21 cellular contexts compared by ENCODE assay signal in the genomic region with DNA sequence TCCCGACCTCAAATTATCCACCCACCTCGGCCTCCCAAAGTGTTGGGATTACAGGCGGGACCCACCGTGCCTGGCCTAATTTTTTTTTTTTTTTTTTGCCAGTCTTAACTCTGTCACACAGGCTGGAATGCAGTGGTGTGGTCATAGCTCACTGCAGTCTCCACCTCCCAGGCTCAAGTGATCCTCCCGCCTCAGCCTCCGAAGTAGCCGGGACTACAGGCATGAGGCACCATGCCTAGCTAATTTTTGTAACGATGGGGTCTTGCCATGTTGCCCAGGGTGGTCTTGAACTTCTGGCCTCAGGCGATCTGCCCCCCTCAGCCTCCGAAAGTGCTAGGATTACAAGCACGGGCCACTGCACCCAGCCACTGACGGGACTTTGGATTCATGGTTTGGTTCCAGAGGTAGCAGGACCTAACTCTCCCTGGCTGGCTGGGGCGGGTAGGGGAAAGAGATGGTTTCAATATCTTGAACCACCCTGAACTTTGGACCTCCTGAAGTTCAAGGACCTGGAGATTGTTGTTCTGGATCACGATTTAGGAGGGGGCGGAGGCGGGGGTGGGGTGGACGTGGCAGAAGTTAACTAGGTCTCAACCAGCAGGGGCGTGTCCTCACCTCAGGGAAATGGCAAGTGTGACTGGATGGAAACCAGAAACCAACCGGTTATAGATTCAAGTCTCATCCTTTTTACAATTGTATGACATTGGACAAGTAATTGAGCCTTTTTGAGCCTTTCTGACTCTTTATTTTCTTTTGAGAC. TPM values are rescaled to one million over a fixed set of nuclear protein-coding genes. Genes with fewer than 3 reads are reported as not detected.
A peak's percentile ranks its signal among the peaks of the same experiment; 100 is the strongest.
DNase-seq lines count a peak whose midpoint lies in the region; ATAC-seq, FAIRE-seq and TF ChIP-seq lines count a peak whose summit lies in the region.
"Had no signal": no experiment of that assay in that cellular context is flagged by ENCODE, and none has a peak within 500 bp of the region (broad histone marks: within the 10 kb centered on the region; RNA-seq: fewer than 3 reads in every experiment).

No MANE protein-coding gene starts in this region.

- 86% methylated on average over 17 of the region's 19 CpGs; no CpG with 5 or more reads in 1 of the 2 experiments for WGBS in H1 (ENCODE audit: extremely low coverage in 1 of 2, insufficient coverage in 1 of 2, insufficient read length in 1 of 2, insufficient replicate concordance in 2 of 2, low coverage in 1 of 2, low lambda C conversion rate in 2 of 2, missing lambda C conversion rate in 1 of 2), 2 experiments
- no CpG with 5 or more reads among the region's 19 CpGs for WGBS in neuronal stem cell (ENCODE audit: extremely low coverage in 2 of 2, insufficient read length in 2 of 2, insufficient replicate concordance in 1 of 2), 2 donors

- H2BK20ac ChIP-seq in H1 (ENCODE audit: low read length): no peak overlapping the region

- H3K56ac ChIP-seq in H1 (replicated peaks; ENCODE audit: insufficient read length, low read depth, low read length): no peak overlapping the region

- TF ChIP-seq POLR2A in Peyer's patch (IDR thresholded peaks at IDR 0.05) (peak; percentile 14 to 63), H1 (IDR thresholded peaks at IDR 0.05; ENCODE audit: control extremely low read depth in 1 of 2, low read depth in 2 of 2, low read length in 2 of 2) (no peak)

- 0 out of 2 replicates have a peak overlapping the region, but pooled peaks have one; percentile 5 for H2BK15ac ChIP-seq in H1 (ENCODE audit: low read length)
- no peak overlapping the region for H2BK15ac ChIP-seq in neuronal stem cell (ENCODE audit: low read length)

- H3K23ac ChIP-seq in H1 (ENCODE audit: insufficient read length) (no peak overlapping the region), neuronal stem cell (ENCODE audit: low read depth, low read length, poor library complexity) (no peak overlapping the region)

- POLR2A ChIA-PET in H1 (lab: Charles Lee; ENCODE audit: partially characterized antibody): interaction anchor here (0.6 to 1.6 kb wide), 5 partner anchors 9 to 1168 kb away, joined by 3 to 5 read pairs (median 4); no protein-coding TSS in a partner anchor

- CTCF ChIA-PET in activated CD8-positive, alpha-beta memory T cell treated with anti-CD3 and anti-CD28 coated beads, Interleukin-2, amount 10 ng/mL, durations not matched to agents 7 days and 5 days (lab: Charles Lee): interaction anchor here (1.1 to 1.6 kb wide), 3 partner anchors 10 to 88 kb away, joined by 3 to 6 read pairs (median 3); no protein-coding TSS in a partner anchor
- CTCF ChIA-PET in H1 (lab: Charles Lee; ENCODE audit: partially characterized antibody): interaction anchor here (0.6 to 1.3 kb wide), 2 partner anchors 57 to 87 kb away, joined by 4 read pairs; no protein-coding TSS in a partner anchor

- no peak for TF ChIP-seq RAD21 in H1 (IDR thresholded peaks at IDR 0.05 in 1 of 2, conservative IDR thresholded peaks at IDR 0.05 in 1 of 2; ENCODE audit: low read depth in 2 of 2, low read length in 2 of 2)

- TF ChIP-seq EP300 in H1 (IDR thresholded peaks at IDR 0.05; ENCODE audit: borderline replicate concordance in 1 of 2, low read depth in 2 of 2, low read length in 2 of 2): no peak

- H3K36me3 ChIP-seq in Peyer's patch: no peaks in the 10 kb centered on the region
- H3K36me3 ChIP-seq in H1 (ENCODE audit: control insufficient read depth in 2 of 4, insufficient read depth in 4 of 4, low read length in 3 of 4): no peaks in the 10 kb centered on the region
- H3K36me3 ChIP-seq in neuronal stem cell (replicated peaks in 1 of 2; ENCODE audit: control insufficient read depth in 2 of 2, insufficient read depth in 2 of 2, low read length in 2 of 2): no peaks in the 10 kb centered on the region
- H3K36me3 ChIP-seq: HAP-1, left lung, uterus had no signal

- H3K27me3 ChIP-seq in Peyer's patch (no peaks in the 10 kb centered on the region), H1 (replicated peaks in 1 of 4; ENCODE audit: control insufficient read depth in 3 of 4, extremely low read depth in 1 of 4, insufficient read depth in 3 of 4, low read length in 3 of 4) (no peaks in the 10 kb centered on the region), neuronal stem cell (ENCODE audit: control insufficient read depth in 3 of 3, insufficient read depth in 3 of 3, low read depth in 1 of 3, low read length in 3 of 3) (no peaks in the 10 kb centered on the region)
- H3K27me3 ChIP-seq: left lung, uterus had no signal

- no peak overlapping the region for H3K14ac ChIP-seq in H1 (ENCODE audit: insufficient read length)
- no peak overlapping the region for H3K14ac ChIP-seq in neuronal stem cell (ENCODE audit: low read length)

- TF ChIP-seq CTCF in Peyer's patch (IDR thresholded peaks at IDR 0.05) (peak in 3 of 6 experiments; percentile 3 to 20 (median 13)), H1 (IDR thresholded peaks at IDR 0.05; ENCODE audit: control extremely low read depth in 1 of 3, insufficient read depth in 1 of 3, low read depth in 1 of 3, low read length in 3 of 3) (peak in 1 of 3 experiments; percentile 8; a peak in 1 of 4 replicates), GM20000 (IDR thresholded peaks at IDR 0.05; ENCODE audit: extremely low read depth, missing control alignments) (no peak)

- no peaks in the 10 kb centered on the region for H3K27me3 Mint-ChIP-seq in activated CD8-positive, alpha-beta memory T cell treated with anti-CD3 and anti-CD28 coated beads, Interleukin-2, amount 10 ng/mL, durations not matched to agents 7 days and 5 days
- H3K27me3 Mint-ChIP-seq: CD4-positive, CD25-positive, alpha-beta regulatory T cell had no signal

- H3K4me3 ChIP-seq in Peyer's patch: peak overlapping the region in 1 of 4 donors; percentile 27
- no peak overlapping the region for H3K4me3 ChIP-seq in H1 (ENCODE audit: extremely low read depth in 1 of 4, insufficient read depth in 2 of 4, low read depth in 3 of 4, low read length in 4 of 4)
- H3K4me3 ChIP-seq in neuronal stem cell (ENCODE audit: low read length in 2 of 2): no peak overlapping the region
- H3K4me3 ChIP-seq: HAP-1, left lung, uterus had no signal

- no peak overlapping the region for H3K9ac ChIP-seq in H1 (replicated peaks in 1 of 4; ENCODE audit: extremely low read depth in 1 of 4, low read depth in 3 of 4, low read length in 3 of 4)
- no peak overlapping the region for H3K9ac ChIP-seq in neuronal stem cell (ENCODE audit: low read depth, low read length, poor library complexity)
- H3K9ac ChIP-seq: SK-N-SH had no signal

- H3K27ac ChIP-seq in Peyer's patch: peak overlapping the region in 3 of 4 donors; percentile 46 to 92 (median 85)
- H3K27ac ChIP-seq in H1 (ENCODE audit: low read depth, low read length): no peak overlapping the region
- H3K27ac ChIP-seq in neuronal stem cell (replicated peaks; ENCODE audit: low read length): no peak overlapping the region
- H3K27ac ChIP-seq: left lung, uterus had no signal

- H3K27ac Mint-ChIP-seq in activated CD8-positive, alpha-beta memory T cell treated with anti-CD3 and anti-CD28 coated beads, Interleukin-2, amount 10 ng/mL, durations not matched to agents 7 days and 5 days: peak overlapping the region; percentile 32

- H3K36me3 Mint-ChIP-seq in activated CD8-positive, alpha-beta memory T cell treated with anti-CD3 and anti-CD28 coated beads, Interleukin-2, amount 10 ng/mL, durations not matched to agents 7 days and 5 days: no peaks in the 10 kb centered on the region
- H3K36me3 Mint-ChIP-seq: CD4-positive, CD25-positive, alpha-beta regulatory T cell had no signal

- H4K20me1 ChIP-seq in H1 (replicated peaks in 1 of 2; ENCODE audit: control insufficient read depth in 1 of 2, insufficient read depth in 2 of 2, low read length in 2 of 2): no peaks in the 10 kb centered on the region

- H4K8ac ChIP-seq in H1 (ENCODE audit: extremely low read depth, insufficient read depth, low read length) (no peak overlapping the region), neuronal stem cell (ENCODE audit: low read depth, low read length) (no peak overlapping the region)

- H2AFZ ChIP-seq in H1 (ENCODE audit: low read length): no peak overlapping the region
- no peak overlapping the region for H2AFZ ChIP-seq in neuronal stem cell (ENCODE audit: low read length)

- H3K4me1 ChIP-seq in Peyer's patch (peaks cover 0 to 19% (median 0%) of the 10 kb centered on the region in 4 donors), H1 (replicated peaks in 1 of 4; ENCODE audit: control insufficient read depth in 3 of 4, insufficient read depth in 4 of 4, low read length in 3 of 4) (no peaks in the 10 kb centered on the region; a peak in 2 of 7 replicates), neuronal stem cell (ENCODE audit: control insufficient read depth in 2 of 2, insufficient read depth in 1 of 2, low read depth in 1 of 2, low read length in 2 of 2) (no peaks in the 10 kb centered on the region)
- H3K4me1 ChIP-seq: HAP-1, uterus had no signal

- H3K9me3 ChIP-seq in Peyer's patch (no peaks in the 10 kb centered on the region), H1 (ENCODE audit: insufficient read depth in 2 of 2, low read depth in 1 of 2, low read length in 1 of 2) (no peaks in the 10 kb centered on the region; a peak in 1 of 4 replicates), neuronal stem cell (replicated peaks in 1 of 2; ENCODE audit: control insufficient read depth in 2 of 2, insufficient read depth in 1 of 2, low read depth in 1 of 2, low read length in 2 of 2) (no peaks in the 10 kb centered on the region)
- H3K9me3 ChIP-seq: HAP-1, left lung, SK-N-SH, uterus had no signal

- H4K91ac ChIP-seq in H1 (replicated peaks; ENCODE audit: insufficient read length, low read length): no peak overlapping the region
- no peak overlapping the region for H4K91ac ChIP-seq in neuronal stem cell (ENCODE audit: low read depth, low read length, poor library complexity)

- H3K4me2 ChIP-seq in H1 (ENCODE audit: insufficient read depth in 1 of 2, low read depth in 2 of 2, low read length in 2 of 2): no peak overlapping the region
- H3K4me2 ChIP-seq in neuronal stem cell (ENCODE audit: insufficient read depth, low read length, poor library complexity, severe bottlenecking): no peak overlapping the region
- H3K4me2 ChIP-seq: SK-N-SH had no signal

- no peak overlapping the region for H3K4me3 Mint-ChIP-seq in activated CD8-positive, alpha-beta memory T cell treated with anti-CD3 and anti-CD28 coated beads, Interleukin-2, amount 10 ng/mL, durations not matched to agents 7 days and 5 days

- peaks cover 31% of the 10 kb centered on the region for H3K4me1 Mint-ChIP-seq in activated CD8-positive, alpha-beta memory T cell treated with anti-CD3 and anti-CD28 coated beads, Interleukin-2, amount 10 ng/mL, durations not matched to agents 7 days and 5 days

- no peaks in the 10 kb centered on the region for H3K9me3 Mint-ChIP-seq in activated CD8-positive, alpha-beta memory T cell treated with anti-CD3 and anti-CD28 coated beads, Interleukin-2, amount 10 ng/mL, durations not matched to agents 7 days and 5 days (ENCODE audit: low read depth)
- H3K9me3 Mint-ChIP-seq: CD4-positive, CD25-positive, alpha-beta regulatory T cell had no signal

- H3K79me1 ChIP-seq in H1 (ENCODE audit: low read depth, low read length) (no peaks in the 10 kb centered on the region), neuronal stem cell (ENCODE audit: low read depth, low read length) (no peaks in the 10 kb centered on the region)

- H2BK120ac ChIP-seq in H1 (replicated peaks; ENCODE audit: low read depth, low read length) (no peak overlapping the region), neuronal stem cell (ENCODE audit: low read depth, low read length) (no peak overlapping the region)

- no peak overlapping the region for H3K4ac ChIP-seq in H1 (replicated peaks; ENCODE audit: insufficient read length, low read depth, low read length)
- no peak overlapping the region for H3K4ac ChIP-seq in neuronal stem cell (ENCODE audit: low read length)

- FAIRE-seq in H1 (lab: Jason Lieb, UNC): no peak
- FAIRE-seq: astrocyte had no signal

- H2BK5ac ChIP-seq in H1 (ENCODE audit: low read depth, low read length): no peak overlapping the region
- no peak overlapping the region for H2BK5ac ChIP-seq in neuronal stem cell (ENCODE audit: low read length)

- no peaks in the 10 kb centered on the region for H3K79me2 ChIP-seq in H1 (ENCODE audit: control insufficient read depth in 1 of 2, insufficient read depth in 2 of 2, low read length in 2 of 2)

- H3K23me2 ChIP-seq in H1 (ENCODE audit: low read depth, low read length): no peaks in the 10 kb centered on the region

- H4K5ac ChIP-seq in H1 (ENCODE audit: insufficient read length, low read depth, low read length): no peak overlapping the region

- H2BK12ac ChIP-seq in H1 (ENCODE audit: low read depth, low read length) (0 out of 2 replicates have a peak overlapping the region, but pooled peaks have one; percentile 39), neuronal stem cell (ENCODE audit: low read length) (no peak overlapping the region)

- H3K18ac ChIP-seq in H1 (ENCODE audit: extremely low read depth, low read length) (peak overlapping the region; percentile 32; the same call in 1 of the 2 replicates), neuronal stem cell (ENCODE audit: low read length) (no peak overlapping the region)

- no peak overlapping the region for H2AK5ac ChIP-seq in H1 (ENCODE audit: low read depth, low read length)
- H2AK5ac ChIP-seq in neuronal stem cell (ENCODE audit: low read depth, low read length): peak overlapping the region; percentile 84

- no peak for DNase-seq in activated CD8-positive, alpha-beta memory T cell treated with anti-CD3 and anti-CD28 coated beads, Interleukin-2, amount 10 ng/mL, durations not matched to agents 7 days and 5 days
- no peak for DNase-seq in activated CD8-positive, alpha-beta memory T cell treated with anti-CD3 and anti-CD28 coated beads for 24 hours
- DNase-seq in Peyer's patch: peak in 2 of 3 donors; percentile 89
- no peak for DNase-seq in H1 (ENCODE audit: low read depth in 1 of 2, low spot score in 2 of 2)
- DNase-seq in neuronal stem cell (ENCODE audit: low spot score): no peak
- DNase-seq in NCI-H2107 treated with DMSO at 0.1 percent for 48 hours (lab: John Stamatoyannopoulos, UW; ENCODE audit: unreplicated experiment): no peak
- no peak for DNase-seq in GM20000 (ENCODE audit: low spot score)
- DNase-seq: activated effector memory CD4-positive, alpha-beta T cell treated with anti-CD3 and anti-CD28 coated beads, Interleukin-2, amount 50 U/mL, for 16 hours; foreskin fibroblast; hypothalamus; left lung; NCI-H1417; NCI-H2171 treated with DMSO at 0.1 percent for 48 hours; NCI-H82; SK-N-SH; uterus had no signal

- no peak for ATAC-seq in activated CD8-positive, alpha-beta memory T cell treated with anti-CD3 and anti-CD28 coated beads, Interleukin-2, amount 10 ng/mL, durations not matched to agents 7 days and 5 days
- no peak for ATAC-seq in HG02938 (IDR thresholded peaks at IDR 0.05; ENCODE audit: unreplicated experiment)
- ATAC-seq: left lung, Panc1 had no signal

RNA-seq across cellular contexts. Expression of a gene that starts 40.8 kb away (rescaled TPM):
- 100 to 1,000 TPM; 148 to 209 TPM for total RNA-seq in activated CD8-positive, alpha-beta memory T cell treated with anti-CD3 and anti-CD28 coated beads, Interleukin-2, amount 10 ng/mL, durations not matched to agents 7 days and 5 days
- total RNA-seq in Peyer's patch: 100 to 1,000 TPM in 1 of 4 donors, 10 to 100 TPM in 3; 72.2 to 229 (median 85.6) TPM
- 137 and 138 TPM in 2 replicates for total RNA-seq in H1 (2021; fragmentation: NEBNext Ultra II Directional; extraction: Animal tissue kit (Norgen Biotek cat#: 25700))
- 84.5 and 151 TPM in 2 replicates for polyA plus RNA-seq in H1 (2011; rRNA removed)
- polyA plus RNA-seq in H1 (2011; cell fraction: cytosol; rRNA removed): 66.0 TPM
- polyA plus RNA-seq in H1 (2011; cell fraction: nucleus; rRNA removed): 110 TPM
- polyA plus RNA-seq in H1 (2012, experiment 1 of 2): 106 to 120 TPM (median 111 TPM) in 4 replicates
- polyA plus RNA-seq in H1 (2012, experiment 2 of 2): 92.0 TPM
- 105 TPM for polyA plus RNA-seq in H1 (2013, experiment 1 of 2)
- 105 TPM for polyA plus RNA-seq in H1 (2013, experiment 2 of 2)
- 6.0 and 9.9 TPM in 2 replicates for polyA minus RNA-seq in H1 (2011; rRNA and poly(A)+ RNA removed)
- 33.4 TPM for polyA minus RNA-seq in H1 (2011; cell fraction: cytosol; rRNA and poly(A)+ RNA removed)
- polyA minus RNA-seq in H1 (2011; cell fraction: nucleus; rRNA and poly(A)+ RNA removed): 81.9 TPM
- polyA plus RNA-seq in neuronal stem cell (2013, experiment 1 of 2): 64.6 TPM
- 64.5 TPM for polyA plus RNA-seq in neuronal stem cell (2013, experiment 2 of 2)

RNA-seq across cellular contexts. Expression of a gene that starts 40.8 kb away (rescaled TPM):
- total RNA-seq in activated CD8-positive, alpha-beta memory T cell treated with anti-CD3 and anti-CD28 coated beads, Interleukin-2, amount 10 ng/mL, durations not matched to agents 7 days and 5 days: 10 to 100 TPM; 58.6 to 70.1 TPM
- total RNA-seq in Peyer's patch: 100 to 1,000 TPM in 2 of 4 donors, 10 to 100 TPM in 2; 78.1 to 199 (median 107) TPM
- total RNA-seq in H1 (2021; fragmentation: NEBNext Ultra II Directional; extraction: Animal tissue kit (Norgen Biotek cat#: 25700)): 50.8 and 53.0 TPM in 2 replicates
- polyA plus RNA-seq in H1 (2011; rRNA removed): 80.1 and 86.8 TPM in 2 replicates
- 88.9 TPM for polyA plus RNA-seq in H1 (2011; cell fraction: cytosol; rRNA removed)
- polyA plus RNA-seq in H1 (2011; cell fraction: nucleus; rRNA removed): 146 TPM
- polyA plus RNA-seq in H1 (2012, experiment 1 of 2): 58.8 to 94.1 TPM (median 80.2 TPM) in 4 replicates
- 81.1 TPM for polyA plus RNA-seq in H1 (2012, experiment 2 of 2)
- 48.9 TPM for polyA plus RNA-seq in H1 (2013, experiment 1 of 2)
- 49.5 TPM for polyA plus RNA-seq in H1 (2013, experiment 2 of 2)
- 44.8 and 47.0 TPM in 2 replicates for polyA minus RNA-seq in H1 (2011; rRNA and poly(A)+ RNA removed)
- polyA minus RNA-seq in H1 (2011; cell fraction: cytosol; rRNA and poly(A)+ RNA removed): 40.2 TPM
- polyA minus RNA-seq in H1 (2011; cell fraction: nucleus; rRNA and poly(A)+ RNA removed): 36.6 TPM
- polyA plus RNA-seq in neuronal stem cell (2013, experiment 1 of 2): 35.3 TPM
- polyA plus RNA-seq in neuronal stem cell (2013, experiment 2 of 2): 33.1 TPM

Comparison
In these comparisons a context has a peak if more than half of its experiments do, and no peak if none do; other contexts are left out.
1. DNase-seq: peak in Peyer's patch (2 of 3); none in activated CD8-positive, alpha-beta memory T cell treated with anti-CD3 and anti-CD28 coated beads, Interleukin-2, amount 10 ng/mL, durations not matched to agents 7 days and 5 days (single experiment), activated CD8-positive, alpha-beta memory T cell treated with anti-CD3 and anti-CD28 coated beads for 24 hours (single experiment), H1 (0 of 2), neuronal stem cell (single experiment), NCI-H2107 treated with DMSO at 0.1 percent for 48 hours (single experiment) and GM20000 (single experiment).
2. H3K27ac ChIP-seq: peak in Peyer's patch (3 of 4); none in H1 (single experiment) and neuronal stem cell (single experiment).
3. POLR2A ChIP-seq: peak in Peyer's patch (2 of 2); none in H1 (0 of 2).